ENCODE assay signal across 16 cellular contexts in genomic region chr10:6973904-6974303, GRCh38.
DNase-seq lines count a peak whose midpoint lies in the region; ATAC-seq, FAIRE-seq and TF ChIP-seq lines count a peak whose summit lies in the region.
"Had no signal": no experiment of that assay in that cellular context is flagged by ENCODE, and none has a peak within 500 bp of the region (broad histone marks: within the 10 kb centered on the region; RNA-seq: fewer than 3 reads in every experiment).

No MANE protein-coding gene starts in this region.

- H3K27me3 Mint-ChIP-seq in T-helper 2 cell treated with Interferon-gamma antibody and Interleukin-4, amounts not matched to agents 5 μg/mL and 100 μg/mL, for 36 hours (ENCODE audit: low read depth) = peaks cover 31% of the 10 kb centered on the region
- peaks cover 3% of the 10 kb centered on the region for H3K27me3 Mint-ChIP-seq in nephron progenitor cell (ENCODE audit: low read depth, poor library complexity)
- H3K27me3 Mint-ChIP-seq: activated T-cell treated with anti-CD3 and anti-CD28 coated beads, Interleukin-2, amount 50 U/mL, for 24 hours had no signal

- ATAC-seq in mucosa of descending colon = peak; percentile 74

- H3K4me1 Mint-ChIP-seq in T-helper 2 cell treated with Interferon-gamma antibody and Interleukin-4, amounts not matched to agents 5 μg/mL and 100 μg/mL, for 36 hours (ENCODE audit: low read depth) = peaks cover 17% of the 10 kb centered on the region
- H3K4me1 Mint-ChIP-seq in nephron progenitor cell = peaks cover 28% of the 10 kb centered on the region
- H3K4me1 Mint-ChIP-seq: naive B cell had no signal

- FAIRE-seq in RCC 7860 (lab: Jason Lieb, UNC) (no peak), frontal cortex (lab: Jason Lieb, UNC) (no peak)
- FAIRE-seq: H1 had no signal

- H3K4me1 ChIP-seq in mucosa of descending colon (ENCODE audit: low read depth) = no peaks in the 10 kb centered on the region
- H3K4me1 ChIP-seq: esophagus squamous epithelium, prostate gland had no signal

- TF ChIP-seq CTCF in mucosa of descending colon (IDR thresholded peaks at IDR 0.05) = no peak
- TF ChIP-seq CTCF in nephron progenitor cell (IDR thresholded peaks at IDR 0.05) = no peak

- DNase-seq in CD1c-positive myeloid dendritic cell (ENCODE audit: extremely low spot score) = peak; percentile 11
- peak; percentile 69 for DNase-seq in GDM1 (lab: John Stamatoyannopoulos, UW)
- DNase-seq in T-helper 2 cell treated with Interferon-gamma antibody and Interleukin-4, amounts not matched to agents 5 μg/mL and 100 μg/mL, for 36 hours (ENCODE audit: low spot score) = peak; percentile 7
- DNase-seq in mucosa of descending colon = peak in 1 of 3 donors; percentile 21
- no peak for DNase-seq in nephron progenitor cell
- DNase-seq in RCC 7860 (ENCODE audit: low spot score) = no peak
- no peak for DNase-seq in frontal cortex (ENCODE audit: low spot score in 2 of 2)
- DNase-seq: activated T-cell treated with anti-CD3 and anti-CD28 coated beads, Interleukin-2, amount 50 U/mL, for 24 hours; amniotic stem cell; DMS53; esophagus squamous epithelium; naive B cell; NCI-H345; Right ventricle myocardium superior had no signal

- peak overlapping the region; percentile 56 for H3K27ac Mint-ChIP-seq in T-helper 2 cell treated with Interferon-gamma antibody and Interleukin-4, amounts not matched to agents 5 μg/mL and 100 μg/mL, for 36 hours
- H3K27ac Mint-ChIP-seq in nephron progenitor cell = no peak overlapping the region
- H3K27ac Mint-ChIP-seq: activated T-cell treated with anti-CD3 and anti-CD28 coated beads, Interleukin-2, amount 50 U/mL, for 24 hours had no signal

- H3K36me3 ChIP-seq in mucosa of descending colon (ENCODE audit: low read depth) = no peaks in the 10 kb centered on the region
- H3K36me3 ChIP-seq: esophagus squamous epithelium, prostate gland had no signal

- peaks cover 5% of the 10 kb centered on the region for H3K9me3 ChIP-seq in mucosa of descending colon
- H3K9me3 ChIP-seq: esophagus squamous epithelium, prostate gland had no signal

- H3K4me3 Mint-ChIP-seq in T-helper 2 cell treated with Interferon-gamma antibody and Interleukin-4, amounts not matched to agents 5 μg/mL and 100 μg/mL, for 36 hours = peak overlapping the region; percentile 47
- H3K4me3 Mint-ChIP-seq in nephron progenitor cell = no peak overlapping the region
- H3K4me3 Mint-ChIP-seq: activated T-cell treated with anti-CD3 and anti-CD28 coated beads, Interleukin-2, amount 50 U/mL, for 24 hours; naive B cell had no signal

- peaks cover 5% of the 10 kb centered on the region for H3K36me3 Mint-ChIP-seq in T-helper 2 cell treated with Interferon-gamma antibody and Interleukin-4, amounts not matched to agents 5 μg/mL and 100 μg/mL, for 36 hours (ENCODE audit: low read depth)
- no peaks in the 10 kb centered on the region for H3K36me3 Mint-ChIP-seq in nephron progenitor cell (ENCODE audit: low read depth)
- H3K36me3 Mint-ChIP-seq: naive B cell had no signal

- H3K9me3 Mint-ChIP-seq in T-helper 2 cell treated with Interferon-gamma antibody and Interleukin-4, amounts not matched to agents 5 μg/mL and 100 μg/mL, for 36 hours = no peaks in the 10 kb centered on the region
- H3K9me3 Mint-ChIP-seq in nephron progenitor cell = no peaks in the 10 kb centered on the region
- H3K9me3 Mint-ChIP-seq: activated T-cell treated with anti-CD3 and anti-CD28 coated beads, Interleukin-2, amount 50 U/mL, for 24 hours had no signal

- intact Hi-C loops in mucosa of descending colon (cut with DNase I, micrococcal nuclease) = no loop called here

- H3K4me3 ChIP-seq in mucosa of descending colon = no peak overlapping the region
- H3K4me3 ChIP-seq: esophagus squamous epithelium, prostate gland had no signal

Comparison
In these comparisons a context has a peak if more than half of its experiments do, and no peak if none do; other contexts are left out.
1. DNase-seq: peak in CD1c-positive myeloid dendritic cell (single experiment), GDM1 (single experiment) and T-helper 2 cell treated with Interferon-gamma antibody and Interleukin-4, amounts not matched to agents 5 μg/mL and 100 μg/mL, for 36 hours (single experiment); none in nephron progenitor cell (single experiment), RCC 7860 (single experiment) and frontal cortex (0 of 2).